Comparison of ENCODE assay signal across 8 cellular contexts in the genomic region with DNA sequence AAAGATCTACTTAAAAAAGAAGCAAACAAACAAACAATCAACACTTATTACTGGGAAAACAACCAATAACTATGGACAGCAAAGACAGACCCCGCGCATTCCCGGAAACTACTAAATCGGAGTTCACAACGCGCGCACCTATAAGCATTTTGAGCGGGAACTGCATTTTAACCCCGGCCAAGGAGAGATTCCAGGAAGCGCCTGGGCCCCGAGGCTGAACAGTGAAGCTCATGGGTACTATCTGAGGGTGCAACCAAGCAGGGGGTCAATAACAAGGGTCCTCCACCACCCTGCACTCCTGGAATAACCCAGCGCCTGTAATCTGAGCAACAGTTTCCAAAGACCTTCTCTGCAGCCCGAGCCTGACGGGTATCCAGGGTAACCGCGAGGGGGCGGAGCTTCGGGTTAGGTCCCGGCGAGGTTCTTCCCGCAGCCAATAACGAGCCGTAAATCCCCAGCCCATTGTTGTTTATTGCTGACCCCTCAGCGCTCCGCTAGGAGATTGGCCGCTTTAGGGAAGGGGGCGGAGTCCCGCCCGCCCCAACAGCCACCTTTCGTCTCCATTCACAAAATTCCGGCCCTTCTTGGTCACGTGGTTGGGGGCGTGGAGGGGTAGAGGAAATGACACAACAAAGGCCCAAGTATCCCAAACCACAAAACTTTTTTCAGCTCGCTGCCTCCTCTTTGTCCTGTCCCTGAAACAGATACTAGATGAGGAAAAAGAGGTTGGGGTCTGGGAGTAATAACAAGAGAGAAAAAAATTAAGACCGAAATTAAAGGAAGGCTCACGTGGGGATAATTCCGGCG.
DNase-seq lines count a peak whose midpoint lies in the region; ATAC-seq and TF ChIP-seq lines count a peak whose summit lies in the region.

No MANE protein-coding gene starts in this region.

- H4K20me1 ChIP-seq in BLaER1: no peaks in the 10 kb centered on the region

- no peaks in the 10 kb centered on the region for H3K9me3 ChIP-seq in BLaER1

- peak overlapping the region; percentile 90 for H3K4me2 ChIP-seq in BLaER1

- H3K9ac ChIP-seq in BLaER1: peak overlapping the region; percentile 75

- H3K36me3 ChIP-seq in BLaER1: no peaks in the 10 kb centered on the region

- peak overlapping the region; percentile 72 for H3K27ac ChIP-seq in BLaER1

- no peak for TF ChIP-seq POLR2A in erythroblast (IDR thresholded peaks at IDR 0.05; ENCODE audit: low read length)

- DNase-seq in HPDE6-E6E7 (ENCODE audit: extremely low spot score) (peak; percentile 92), NOMO-1 treated with DMSO at 0.1 percent for 48 hours (lab: John Stamatoyannopoulos, UW; ENCODE audit: unreplicated experiment) (peak; percentile 96), erythroblast (lab: John Stamatoyannopoulos, UW) (peak; percentile 88 to 92), midbrain (lab: John Stamatoyannopoulos, UW) (peak; percentile 94)
- DNase-seq in activated CD8-positive, alpha-beta memory T cell treated with anti-CD3 and anti-CD28 coated beads, Interleukin-2, amount 50 U/mL, for 48 hours: peak; percentile 78
- peak; percentile 28 for DNase-seq in stimulated activated CD8-positive, alpha-beta memory T cell treated with anti-CD3 and anti-CD28 coated beads, Interleukin-15, amount 100 ng/mL, for 24 hours (ENCODE audit: low read depth)

- H3K27me3 ChIP-seq in BLaER1: no peaks in the 10 kb centered on the region

- peak overlapping the region; percentile 78 for H3K4me3 ChIP-seq in BLaER1

- peaks cover 19% of the 10 kb centered on the region for H3K4me1 ChIP-seq in BLaER1

- ATAC-seq in GM19397 (IDR thresholded peaks at IDR 0.05; ENCODE audit: unreplicated experiment): peak; percentile 73

Comparison
In these comparisons a context has a peak if more than half of its experiments do, and no peak if none do; other contexts are left out.
1. Peak in every context shown above with its lines: DNase-seq, ATAC-seq, H3K4me3 ChIP-seq and H3K27ac ChIP-seq.
2. DNase-seq: peak in every context shown above with its lines; median percentile 96 in NOMO-1 treated with DMSO at 0.1 percent for 48 hours; 94 in midbrain; 92 in HPDE6-E6E7; 90 in erythroblast; 78 in activated CD8-positive, alpha-beta memory T cell treated with anti-CD3 and anti-CD28 coated beads, Interleukin-2, amount 50 U/mL, for 48 hours; 28 in stimulated activated CD8-positive, alpha-beta memory T cell treated with anti-CD3 and anti-CD28 coated beads, Interleukin-15, amount 100 ng/mL, for 24 hours.